Comparison of ENCODE assay signal across 28 cellular contexts in genomic region chr1:40318476-40318875, GRCh38.
"Had no signal": no experiment of that assay in that cellular context is flagged by ENCODE, and none has a peak within 500 bp of the region (broad histone marks: within the 10 kb centered on the region; RNA-seq: fewer than 3 reads in every experiment).

No MANE protein-coding gene starts in this region.

- H3K9me3 ChIP-seq: esophagus squamous epithelium, heart right ventricle, lower lobe of right lung, ovary, psoas muscle, spleen, testis, tibial artery had no signal

- H3K27ac ChIP-seq: coronary artery, esophagus squamous epithelium, heart right ventricle, lower lobe of right lung, ovary, psoas muscle, skin epidermis, spleen, testis, tibial artery had no signal

- H3K27me3 Mint-ChIP-seq: stimulated activated memory B cell treated with anti-CD40 and anti-IgM and Interleukin-4, amounts not matched to agents 10 μg/mL and 1 μg/mL and 100 μg/mL, for 72 hours had no signal

- H3K36me3 Mint-ChIP-seq: natural killer cell; stimulated activated memory B cell treated with anti-CD40 and anti-IgM and Interleukin-4, amounts not matched to agents 10 μg/mL and 1 μg/mL and 100 μg/mL, for 72 hours; type B pancreatic cell had no signal

- ATAC-seq: heart right ventricle; left colon; left ventricle myocardium superior; lower lobe of right lung; natural killer cell; psoas muscle; right cardiac atrium; stimulated activated memory B cell treated with anti-CD40 and anti-IgM and Interleukin-4, amounts not matched to agents 10 μg/mL and 1 μg/mL and 100 μg/mL, for 72 hours; stimulated activated naive CD8-positive, alpha-beta T cell treated with anti-CD3 and anti-CD28 coated beads, Interleukin-15, Interleukin-2, amounts not matched to agents 100 U/mL and 50 U/mL, for 24 hours had no signal

- H3K27me3 ChIP-seq: testis had no signal

- DNase-seq: dermis blood vessel endothelial cell; effector memory CD4-positive, alpha-beta T cell; erythroblast; esophagus squamous epithelium; foreskin melanocyte; glutamatergic neuron; heart right ventricle; hippocampal formation; kidney glomerular epithelial cell; left colon; left ventricle myocardium superior; lower lobe of right lung; natural killer cell; occipital lobe; ovary; posterior cingulate gyrus; psoas muscle; spleen; stimulated activated CD4-positive, alpha-beta T cell treated with anti-CD3 and anti-CD28 coated beads, Interleukin-4, amount 100 ng/mL, for 4 hours; stimulated activated naive CD8-positive, alpha-beta T cell treated with anti-CD3 and anti-CD28 coated beads, Interleukin-15, Interleukin-2, amounts not matched to agents 100 U/mL and 50 U/mL, for 24 hours; substantia nigra; testis; tibial artery had no signal

- H3K27ac Mint-ChIP-seq: type B pancreatic cell had no signal

- H3K9me3 Mint-ChIP-seq: natural killer cell; stimulated activated memory B cell treated with anti-CD40 and anti-IgM and Interleukin-4, amounts not matched to agents 10 μg/mL and 1 μg/mL and 100 μg/mL, for 72 hours; type B pancreatic cell had no signal

- H3K4me3 ChIP-seq: coronary artery, esophagus squamous epithelium, heart right ventricle, lower lobe of right lung, ovary, psoas muscle, skin epidermis, spleen, testis, tibial artery had no signal
